ENCODE assay signal across 1 cellular context in the genomic region with DNA sequence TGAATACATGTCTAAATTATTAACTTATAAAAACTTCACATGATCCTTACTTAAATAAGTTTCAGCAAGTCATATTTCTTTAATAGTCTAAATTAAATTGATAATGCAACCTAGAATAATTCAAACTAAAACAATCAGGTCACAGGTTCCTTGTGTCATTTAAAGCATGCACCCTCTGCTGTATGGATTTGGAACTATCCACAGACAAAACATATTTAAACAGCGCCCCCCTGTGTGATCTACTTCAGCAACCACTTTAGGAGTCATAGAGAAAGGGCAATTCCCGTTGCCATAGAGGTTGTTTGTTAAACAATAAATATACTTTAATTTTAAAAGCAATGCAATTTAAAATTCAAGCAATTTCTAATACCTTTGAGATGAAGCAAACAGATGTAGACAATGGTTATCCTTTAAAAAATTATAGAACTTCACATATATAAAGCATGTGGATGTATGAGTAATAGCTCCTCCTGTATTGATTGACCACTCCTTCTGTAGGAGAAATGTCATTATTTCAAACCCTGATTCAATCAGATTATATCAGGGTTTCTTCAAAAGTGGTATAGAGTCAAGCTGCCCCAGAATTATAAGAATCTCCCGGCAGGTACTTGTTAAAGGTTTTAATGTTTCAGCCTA.
TF ChIP-seq lines count a peak whose summit lies in the region.

No MANE protein-coding gene starts in this region.

TF ChIP-seq in endothelial cell of umbilical vein, 7 proteins besides CTCF, POLR2A, EP300 and RAD21:
- TF ChIP-seq JUN (IDR thresholded peaks at IDR 0.05; ENCODE audit: borderline replicate concordance, insufficient read depth, insufficient read length, low read depth), result no peak
- no peak for TF ChIP-seq EZH2 (IDR thresholded peaks at IDR 0.05; ENCODE audit: borderline replicate concordance, low read depth, low read length, severe bottlenecking)
- TF ChIP-seq GATA2 (IDR thresholded peaks at IDR 0.05; ENCODE audit: insufficient read depth, insufficient read length, low read depth, low read length), result no peak
- TF ChIP-seq, protein P1, sequence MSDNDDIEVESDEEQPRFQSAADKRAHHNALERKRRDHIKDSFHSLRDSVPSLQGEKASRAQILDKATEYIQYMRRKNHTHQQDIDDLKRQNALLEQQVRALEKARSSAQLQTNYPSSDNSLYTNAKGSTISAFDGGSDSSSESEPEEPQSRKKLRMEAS (IDR thresholded peaks at IDR 0.05; ENCODE audit: insufficient read depth, insufficient read length), result no peak
- no peak for TF ChIP-seq FOS (IDR thresholded peaks at IDR 0.05; ENCODE audit: borderline replicate concordance, insufficient read depth, low read length)
- TF ChIP-seq POLR2AphosphoS5 (IDR thresholded peaks at IDR 0.05; ENCODE audit: insufficient read depth, low read depth, low read length), result no peak
- TF ChIP-seq MYC (IDR thresholded peaks at IDR 0.05; ENCODE audit: low read depth, low read length), result no peak
